ENCODE assay signal across 29 cellular contexts in the genomic region with DNA sequence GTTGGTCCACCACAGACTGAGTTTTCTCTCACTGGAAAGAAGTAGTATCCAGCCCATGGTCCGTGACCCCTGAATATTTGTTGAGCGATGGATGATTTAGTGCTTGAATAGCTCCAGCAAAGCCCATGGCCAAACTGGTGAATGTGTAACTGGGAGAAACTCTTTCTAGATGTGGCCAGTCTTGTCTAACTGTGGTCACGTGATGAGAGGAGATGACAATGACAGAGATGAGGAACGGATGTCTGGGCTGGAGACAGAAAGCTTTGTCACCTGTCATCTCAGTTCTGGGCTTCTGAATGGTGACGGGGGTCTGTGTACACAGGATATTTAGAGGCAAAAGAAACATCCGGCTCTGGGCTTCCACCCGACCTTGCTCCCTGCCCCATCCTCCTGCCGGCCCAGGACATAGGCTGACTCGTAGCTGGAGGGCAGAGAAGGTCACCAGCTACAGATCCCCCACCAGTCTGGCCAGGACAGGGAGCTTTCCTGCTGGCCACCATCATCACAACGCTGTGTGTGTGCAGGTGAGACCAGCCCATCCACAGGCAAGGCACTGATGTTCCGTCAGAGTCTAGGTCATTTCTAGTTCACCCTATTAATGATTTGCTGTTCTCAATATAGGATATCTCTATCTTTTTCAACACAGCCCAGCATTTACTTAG.
A peak's percentile ranks its signal among the peaks of the same experiment; 100 is the strongest.
DNase-seq lines count a peak whose midpoint lies in the region; ATAC-seq and TF ChIP-seq lines count a peak whose summit lies in the region.
"Had no signal": no experiment of that assay in that cellular context is flagged by ENCODE, and none has a peak within 500 bp of the region (broad histone marks: within the 10 kb centered on the region; RNA-seq: fewer than 3 reads in every experiment).

No MANE protein-coding gene starts in this region.

- H3K36me3 ChIP-seq in Caco-2 (ENCODE audit: control insufficient read depth, insufficient read depth, low read length) (no peaks in the 10 kb centered on the region), neuronal stem cell (replicated peaks in 1 of 2; ENCODE audit: control insufficient read depth in 2 of 2, insufficient read depth in 2 of 2, low read length in 2 of 2) (no peaks in the 10 kb centered on the region)
- H3K36me3 ChIP-seq: adrenal gland, MG63, Peyer's patch, upper lobe of left lung had no signal

- no peak overlapping the region for H2BK12ac ChIP-seq in neuronal stem cell (ENCODE audit: low read length)

- no TSS peak for BruUV-seq in Caco-2 (replicated peaks; lab: Mats Ljungman, UMichigan)

- H4K91ac ChIP-seq in neuronal stem cell (ENCODE audit: low read depth, low read length, poor library complexity), result no peak overlapping the region

- no peaks in the 10 kb centered on the region for H3K9me3 Mint-ChIP-seq in Caco-2 (ENCODE audit: unreplicated experiment)
- no peaks in the 10 kb centered on the region for H3K9me3 Mint-ChIP-seq in chondrocyte (ENCODE audit: low read depth)
- H3K9me3 Mint-ChIP-seq in activated CD8-positive, alpha-beta T cell treated with anti-CD3 and anti-CD28 coated beads, Interleukin-2, amount 10 ng/mL, durations not matched to agents 7 days and 5 days (ENCODE audit: insufficient read depth), result no peaks in the 10 kb centered on the region
- H3K9me3 Mint-ChIP-seq: activated CD4-positive, alpha-beta memory T cell treated with anti-CD3 and anti-CD28 coated beads, Interleukin-2, amount 10 ng/mL, durations not matched to agents 7 days and 5 days; activated naive CD4-positive, alpha-beta T cell treated with anti-CD3 and anti-CD28 coated beads, Interleukin-2, amount 10 ng/mL, durations not matched to agents 7 days and 5 days; GM23338; natural killer cell treated with Interleukin-12 subunit alpha and Interleukin-12 subunit beta and Interleukin-15 and Interleukin-18, amount 100 ng/mL, for 72 hours; stimulated activated memory B cell treated with anti-CD40 and anti-IgM and Interleukin-4, amounts not matched to agents 10 μg/mL and 1 μg/mL and 100 μg/mL, for 72 hours had no signal

- H3K4me3 Mint-ChIP-seq in Caco-2 (ENCODE audit: unreplicated experiment), result no peak overlapping the region
- no peak overlapping the region for H3K4me3 Mint-ChIP-seq in chondrocyte (ENCODE audit: unreplicated experiment)
- H3K4me3 Mint-ChIP-seq in activated CD8-positive, alpha-beta T cell treated with anti-CD3 and anti-CD28 coated beads, Interleukin-2, amount 10 ng/mL, durations not matched to agents 7 days and 5 days, result no peak overlapping the region
- H3K4me3 Mint-ChIP-seq: activated CD4-positive, alpha-beta memory T cell treated with anti-CD3 and anti-CD28 coated beads, Interleukin-2, amount 10 ng/mL, durations not matched to agents 7 days and 5 days; activated naive CD4-positive, alpha-beta T cell treated with anti-CD3 and anti-CD28 coated beads, Interleukin-2, amount 10 ng/mL, durations not matched to agents 7 days and 5 days; GM23338; natural killer cell treated with Interleukin-12 subunit alpha and Interleukin-12 subunit beta and Interleukin-15 and Interleukin-18, amount 100 ng/mL, for 72 hours; stimulated activated memory B cell treated with anti-CD40 and anti-IgM and Interleukin-4, amounts not matched to agents 10 μg/mL and 1 μg/mL and 100 μg/mL, for 72 hours had no signal

- intact Hi-C loops in Caco-2 (cut with micrococcal nuclease; ENCODE audit: unreplicated experiment), result loop anchor here (1.0 kb wide), 1 partner anchor 29 kb away; no protein-coding TSS in a partner anchor

- no peaks in the 10 kb centered on the region for H3K36me3 Mint-ChIP-seq in Caco-2 (ENCODE audit: insufficient read depth, unreplicated experiment)
- H3K36me3 Mint-ChIP-seq in chondrocyte (ENCODE audit: low read depth), result no peaks in the 10 kb centered on the region
- H3K36me3 Mint-ChIP-seq in activated CD8-positive, alpha-beta T cell treated with anti-CD3 and anti-CD28 coated beads, Interleukin-2, amount 10 ng/mL, durations not matched to agents 7 days and 5 days (ENCODE audit: low read depth), result no peaks in the 10 kb centered on the region
- H3K36me3 Mint-ChIP-seq: activated naive CD4-positive, alpha-beta T cell treated with anti-CD3 and anti-CD28 coated beads, Interleukin-2, amount 10 ng/mL, durations not matched to agents 7 days and 5 days; natural killer cell treated with Interleukin-12 subunit alpha and Interleukin-12 subunit beta and Interleukin-15 and Interleukin-18, amount 100 ng/mL, for 72 hours; stimulated activated memory B cell treated with anti-CD40 and anti-IgM and Interleukin-4, amounts not matched to agents 10 μg/mL and 1 μg/mL and 100 μg/mL, for 72 hours had no signal

- H3K27me3 ChIP-seq in Caco-2 (replicated peaks; ENCODE audit: control insufficient read depth, insufficient read depth, low read length), result no peaks in the 10 kb centered on the region
- no peaks in the 10 kb centered on the region for H3K27me3 ChIP-seq in neuronal stem cell (ENCODE audit: control insufficient read depth in 3 of 3, insufficient read depth in 3 of 3, low read depth in 1 of 3, low read length in 3 of 3)
- H3K27me3 ChIP-seq: adrenal gland, body of pancreas, MG63, Peyer's patch, upper lobe of left lung had no signal

- H3K4ac ChIP-seq in neuronal stem cell (ENCODE audit: low read length), result no peak overlapping the region

- H3K4me2 ChIP-seq in neuronal stem cell (ENCODE audit: insufficient read depth, low read length, poor library complexity, severe bottlenecking), result no peak overlapping the region
- H3K4me2 ChIP-seq: GM23338, KMS-11 had no signal

- no peaks in the 10 kb centered on the region for H3K27me3 Mint-ChIP-seq in Caco-2 (ENCODE audit: insufficient read depth, unreplicated experiment)
- H3K27me3 Mint-ChIP-seq in chondrocyte (ENCODE audit: low read depth), result no peaks in the 10 kb centered on the region
- no peaks in the 10 kb centered on the region for H3K27me3 Mint-ChIP-seq in activated CD8-positive, alpha-beta T cell treated with anti-CD3 and anti-CD28 coated beads, Interleukin-2, amount 10 ng/mL, durations not matched to agents 7 days and 5 days (ENCODE audit: low read depth)
- H3K27me3 Mint-ChIP-seq: activated CD4-positive, alpha-beta memory T cell treated with anti-CD3 and anti-CD28 coated beads, Interleukin-2, amount 10 ng/mL, durations not matched to agents 7 days and 5 days; stimulated activated memory B cell treated with anti-CD40 and anti-IgM and Interleukin-4, amounts not matched to agents 10 μg/mL and 1 μg/mL and 100 μg/mL, for 72 hours had no signal

- no peak overlapping the region for H2AFZ ChIP-seq in neuronal stem cell (ENCODE audit: low read length)
- H2AFZ ChIP-seq: GM23338 had no signal

- POLR2A ChIA-PET in Caco-2 (lab: Charles Lee), result no interaction called here
- POLR2A ChIA-PET in activated CD8-positive, alpha-beta T cell treated with anti-CD3 and anti-CD28 coated beads, Interleukin-2, amount 10 ng/mL, durations not matched to agents 7 days and 5 days (lab: Charles Lee), result no interaction called here

- CTCF ChIA-PET in Caco-2 (lab: Charles Lee), result no interaction called here
- CTCF ChIA-PET in activated CD8-positive, alpha-beta T cell treated with anti-CD3 and anti-CD28 coated beads, Interleukin-2, amount 10 ng/mL, durations not matched to agents 7 days and 5 days (lab: Charles Lee), result no interaction called here

- no peak for ATAC-seq in GM18868 (IDR thresholded peaks at IDR 0.05; ENCODE audit: unreplicated experiment)
- ATAC-seq in activated CD8-positive, alpha-beta T cell treated with anti-CD3 and anti-CD28 coated beads, Interleukin-2, amount 10 ng/mL, durations not matched to agents 7 days and 5 days, result no peak
- ATAC-seq: body of pancreas; GM23338; natural killer cell treated with Interleukin-12 subunit alpha and Interleukin-12 subunit beta and Interleukin-15 and Interleukin-18, amount 100 ng/mL, for 72 hours; stimulated activated memory B cell treated with anti-CD40 and anti-IgM and Interleukin-4, amounts not matched to agents 10 μg/mL and 1 μg/mL and 100 μg/mL, for 72 hours had no signal

- no peak overlapping the region for H2BK5ac ChIP-seq in neuronal stem cell (ENCODE audit: low read length)

- no peak overlapping the region for H2BK120ac ChIP-seq in neuronal stem cell (ENCODE audit: low read depth, low read length)

- no peak overlapping the region for H4K8ac ChIP-seq in neuronal stem cell (ENCODE audit: low read depth, low read length)

- H3K14ac ChIP-seq in neuronal stem cell (ENCODE audit: low read length), result no peak overlapping the region

- H3K9me3 ChIP-seq in Caco-2, result no peaks in the 10 kb centered on the region
- no peaks in the 10 kb centered on the region for H3K9me3 ChIP-seq in neuronal stem cell (replicated peaks in 1 of 2; ENCODE audit: control insufficient read depth in 2 of 2, insufficient read depth in 1 of 2, low read depth in 1 of 2, low read length in 2 of 2)
- H3K9me3 ChIP-seq: adrenal gland, body of pancreas, MG63, Peyer's patch, upper lobe of left lung had no signal

- peaks cover 28% of the 10 kb centered on the region for H3K4me1 ChIP-seq in Caco-2
- peaks cover 15 to 19% of the 10 kb centered on the region in 2 donors for H3K4me1 ChIP-seq in neuronal stem cell (ENCODE audit: control insufficient read depth in 2 of 2, insufficient read depth in 1 of 2, low read depth in 1 of 2, low read length in 2 of 2)
- H3K4me1 ChIP-seq: adrenal gland, body of pancreas, Peyer's patch, upper lobe of left lung had no signal

- peak overlapping the region; percentile 73 for H3K18ac ChIP-seq in neuronal stem cell (ENCODE audit: low read length)

- H3K27ac Mint-ChIP-seq in Caco-2 (ENCODE audit: unreplicated experiment), result no peak overlapping the region
- H3K27ac Mint-ChIP-seq in chondrocyte (ENCODE audit: unreplicated experiment), result no peak overlapping the region
- no peak overlapping the region for H3K27ac Mint-ChIP-seq in activated CD8-positive, alpha-beta T cell treated with anti-CD3 and anti-CD28 coated beads, Interleukin-2, amount 10 ng/mL, durations not matched to agents 7 days and 5 days
- H3K27ac Mint-ChIP-seq: activated CD4-positive, alpha-beta memory T cell treated with anti-CD3 and anti-CD28 coated beads, Interleukin-2, amount 10 ng/mL, durations not matched to agents 7 days and 5 days; activated naive CD4-positive, alpha-beta T cell treated with anti-CD3 and anti-CD28 coated beads, Interleukin-2, amount 10 ng/mL, durations not matched to agents 7 days and 5 days; GM23338; natural killer cell treated with Interleukin-12 subunit alpha and Interleukin-12 subunit beta and Interleukin-15 and Interleukin-18, amount 100 ng/mL, for 72 hours; stimulated activated memory B cell treated with anti-CD40 and anti-IgM and Interleukin-4, amounts not matched to agents 10 μg/mL and 1 μg/mL and 100 μg/mL, for 72 hours had no signal

- no CpG with 5 or more reads among the region's 11 CpGs for WGBS in neuronal stem cell (ENCODE audit: extremely low coverage in 2 of 2, insufficient read length in 2 of 2, insufficient replicate concordance in 1 of 2), 2 donors

- H3K4me1 Mint-ChIP-seq in Caco-2 (ENCODE audit: low read depth, unreplicated experiment) (peaks cover 32% of the 10 kb centered on the region), chondrocyte (ENCODE audit: low read depth) (peaks cover 28% of the 10 kb centered on the region)
- H3K4me1 Mint-ChIP-seq in activated CD8-positive, alpha-beta T cell treated with anti-CD3 and anti-CD28 coated beads, Interleukin-2, amount 10 ng/mL, durations not matched to agents 7 days and 5 days (ENCODE audit: low read depth), result no peaks in the 10 kb centered on the region
- H3K4me1 Mint-ChIP-seq: activated CD4-positive, alpha-beta memory T cell treated with anti-CD3 and anti-CD28 coated beads, Interleukin-2, amount 10 ng/mL, durations not matched to agents 7 days and 5 days; activated naive CD4-positive, alpha-beta T cell treated with anti-CD3 and anti-CD28 coated beads, Interleukin-2, amount 10 ng/mL, durations not matched to agents 7 days and 5 days had no signal

- H2BK15ac ChIP-seq in neuronal stem cell (ENCODE audit: low read length), result no peak overlapping the region

- no peak overlapping the region for H3K27ac ChIP-seq in neuronal stem cell (replicated peaks; ENCODE audit: low read length)
- H3K27ac ChIP-seq: adrenal gland, body of pancreas, dorsolateral prefrontal cortex, KMS-11, Peyer's patch, upper lobe of left lung had no signal

- H3K79me1 ChIP-seq in neuronal stem cell (ENCODE audit: low read depth, low read length), result no peaks in the 10 kb centered on the region

- H3K23ac ChIP-seq in neuronal stem cell (ENCODE audit: low read depth, low read length, poor library complexity), result peak overlapping the region; percentile 65

- TF ChIP-seq CTCF in Caco-2 (IDR thresholded peaks at IDR 0.05; ENCODE audit: insufficient read depth in 1 of 2, low read depth in 1 of 2, low read length in 1 of 2, severe bottlenecking in 1 of 2, unreplicated experiment in 1 of 2), result no peak
- no peak for TF ChIP-seq CTCF in chondrocyte (IDR thresholded peaks at IDR 0.05)

- peak overlapping the region; percentile 53 for H3K9ac ChIP-seq in neuronal stem cell (ENCODE audit: low read depth, low read length, poor library complexity)
- H3K9ac ChIP-seq: KMS-11 had no signal

- H3K4me3 ChIP-seq in Caco-2 (ENCODE audit: low read depth, low read length) (no peak overlapping the region), neuronal stem cell (ENCODE audit: low read length in 2 of 2) (no peak overlapping the region)
- H3K4me3 ChIP-seq: adrenal gland, body of pancreas, dorsolateral prefrontal cortex, GM23338, MG63, Peyer's patch, upper lobe of left lung had no signal

- DNase-seq in Caco-2 (peak; percentile 30 to 51), HuH-7.5 (ENCODE audit: low spot score) (peak; percentile 81), chondrocyte (ENCODE audit: low spot score) (peak; percentile 30), neuronal stem cell (ENCODE audit: low spot score) (no peak), amniotic stem cell (lab: John Stamatoyannopoulos, UW) (no peak), NCI-H1105 (lab: John Stamatoyannopoulos, UW) (no peak)
- DNase-seq in activated CD8-positive, alpha-beta T cell treated with anti-CD3 and anti-CD28 coated beads, Interleukin-2, amount 10 ng/mL, durations not matched to agents 7 days and 5 days, result no peak
- DNase-seq: activated CD4-positive, alpha-beta memory T cell treated with anti-CD3 and anti-CD28 coated beads, Interleukin-2, amount 10 ng/mL, durations not matched to agents 7 days and 5 days; activated CD8-positive, alpha-beta memory T cell treated with anti-CD3 and anti-CD28 coated beads, Interleukin-2, amount 50 U/mL, for 48 hours; activated naive CD4-positive, alpha-beta T cell treated with anti-CD3 and anti-CD28 coated beads, Interleukin-2, amount 10 ng/mL, durations not matched to agents 7 days and 5 days; body of pancreas; cerebellar nuclear complex; dorsolateral prefrontal cortex; GDM1; kidney glomerular epithelial cell; MG63; NCI-H1417; NCI-H2081 treated with DMSO at 0.1 percent for 48 hours; NCI-H2227 treated with DMSO at 0.1 percent for 48 hours; NCI-H526 treated with DMSO at 0.1 percent for 48 hours; Peyer's patch; SIG-M5; upper lobe of left lung had no signal

- H2AK5ac ChIP-seq in neuronal stem cell (ENCODE audit: low read depth, low read length), result peak overlapping the region; percentile 39

Comparison
In these comparisons a context has a peak if more than half of its experiments do, and no peak if none do; other contexts are left out.
1. DNase-seq: peak in Caco-2 (2 of 2), HuH-7.5 (single experiment) and chondrocyte (single experiment); none in neuronal stem cell (single experiment), amniotic stem cell (single experiment), NCI-H1105 (single experiment) and activated CD8-positive, alpha-beta T cell treated with anti-CD3 and anti-CD28 coated beads, Interleukin-2, amount 10 ng/mL, durations not matched to agents 7 days and 5 days (single experiment).